25 cellular contexts compared by ENCODE assay signal in genomic region chr12:28988384-28988704, GRCh38.
"Had no signal": no experiment of that assay in that cellular context is flagged by ENCODE, and none has a peak within 500 bp of the region (broad histone marks: within the 10 kb centered on the region; RNA-seq: fewer than 3 reads in every experiment).

No MANE protein-coding gene starts in this region.

- H3K27me3 ChIP-seq: adrenal gland, ascending aorta, brain microvascular endothelial cell, dorsolateral prefrontal cortex, gastroesophageal sphincter, left lung, right atrium auricular region, spleen, uterus had no signal

- H3K4me1 ChIP-seq: adrenal gland, ascending aorta, left lung, right atrium auricular region, spleen, uterus had no signal

- H3K36me3 ChIP-seq: adrenal gland, ascending aorta, brain microvascular endothelial cell, gastroesophageal sphincter, left lung, right atrium auricular region, spleen, uterus had no signal

- H3K4me3 ChIP-seq: adrenal gland, ascending aorta, coronary artery, dorsolateral prefrontal cortex, gastroesophageal sphincter, left lung, lung, right atrium auricular region, spleen, uterus had no signal

- H3K9me3 ChIP-seq: adrenal gland, ascending aorta, gastroesophageal sphincter, left lung, right atrium auricular region, spleen, uterus had no signal

- ATAC-seq: activated CD8-positive, alpha-beta memory T cell treated with anti-CD3 and anti-CD28 coated beads, Interleukin-2, amount 10 ng/mL, durations not matched to agents 7 days and 5 days; activated CD8-positive, alpha-beta T cell treated with anti-CD3 and anti-CD28 coated beads for 36 hours; gastroesophageal sphincter; left lung; stimulated activated naive CD8-positive, alpha-beta T cell treated with anti-CD3 and anti-CD28 coated beads, Interleukin-15, Interleukin-2, amounts not matched to agents 100 U/mL and 50 U/mL, for 24 hours had no signal

- H3K27ac ChIP-seq: ascending aorta, brain microvascular endothelial cell, coronary artery, dorsolateral prefrontal cortex, gastroesophageal sphincter, left lung, right atrium auricular region, spleen had no signal

- DNase-seq: activated B cell treated with CpG ODN at 0.5 μM for 24 hours; activated CD4-positive, alpha-beta T cell treated with anti-CD3 and anti-CD28 coated beads, Interleukin-2, amount 50 U/mL, for 1 hour; activated CD8-positive, alpha-beta memory T cell treated with anti-CD3 and anti-CD28 coated beads, Interleukin-2, amount 10 ng/mL, durations not matched to agents 7 days and 5 days; activated CD8-positive, alpha-beta T cell treated with anti-CD3 and anti-CD28 coated beads for 36 hours; activated naive CD4-positive, alpha-beta T cell; activated T-cell treated with anti-CD3 and anti-CD28 coated beads, Interleukin-2, amount 50 U/mL, for 48 hours; adrenal gland; brain microvascular endothelial cell; dorsolateral prefrontal cortex; effector memory CD4-positive, alpha-beta T cell; hypothalamus; immature natural killer cell; kidney; left lung; nucleus accumbens; spleen; stimulated activated CD4-positive, alpha-beta T cell treated with anti-CD3 and anti-CD28 coated beads, Interleukin-2, amount 100 ng/mL, for 48 hours; stimulated activated naive CD8-positive, alpha-beta T cell treated with anti-CD3 and anti-CD28 coated beads, Interleukin-15, Interleukin-2, amounts not matched to agents 100 U/mL and 50 U/mL, for 24 hours; T-helper 1 cell; uterus had no signal
